Comparison of ENCODE assay signal across 24 cellular contexts in genomic region chr9:127492616-127493015, GRCh38.
"Had no signal": no experiment of that assay in that cellular context is flagged by ENCODE, and none has a peak within 500 bp of the region (broad histone marks: within the 10 kb centered on the region; RNA-seq: fewer than 3 reads in every experiment).

No MANE protein-coding gene starts in this region.

- H3K4me2 ChIP-seq: smooth muscle cell had no signal

- H3K27me3 Mint-ChIP-seq: activated B cell treated with CpG ODN at 0.5 μM for 24 hours; activated CD4-positive, alpha-beta memory T cell treated with anti-CD3 and anti-CD28 coated beads for 36 hours; activated CD4-positive, alpha-beta T cell treated with anti-CD3 and anti-CD28 coated beads for 36 hours; activated naive CD8-positive, alpha-beta T cell treated with anti-CD3 and anti-CD28 coated beads for 36 hours; stimulated activated memory B cell treated with anti-CD40 and anti-IgM and Interleukin-4, amounts not matched to agents 10 μg/mL and 1 μg/mL and 100 μg/mL, for 72 hours had no signal

- H3K27me3 ChIP-seq: foreskin keratinocyte, left lung, transverse colon, uterus had no signal

- H3K4me1 ChIP-seq: foreskin keratinocyte had no signal

- H3K9me3 Mint-ChIP-seq: activated B cell treated with CpG ODN at 0.5 μM for 24 hours; activated CD4-positive, alpha-beta memory T cell treated with anti-CD3 and anti-CD28 coated beads for 36 hours; activated naive CD8-positive, alpha-beta T cell treated with anti-CD3 and anti-CD28 coated beads for 36 hours; nephron; stimulated activated memory B cell treated with anti-CD40 and anti-IgM and Interleukin-4, amounts not matched to agents 10 μg/mL and 1 μg/mL and 100 μg/mL, for 72 hours; T-helper 1 cell treated with Interleukin-12 subunit alpha and Interleukin-12 subunit beta and Interleukin-4 antibody, amounts not matched to agents 30 μg/mL and 1 μg/mL, for 36 hours had no signal

- H3K4me3 ChIP-seq: left lung, smooth muscle cell, transverse colon, uterus had no signal

- H3K4me3 Mint-ChIP-seq: activated B cell treated with CpG ODN at 0.5 μM for 24 hours; activated CD4-positive, alpha-beta memory T cell treated with anti-CD3 and anti-CD28 coated beads for 36 hours; activated CD4-positive, alpha-beta T cell treated with anti-CD3 and anti-CD28 coated beads for 36 hours; activated naive CD8-positive, alpha-beta T cell treated with anti-CD3 and anti-CD28 coated beads for 36 hours; nephron; stimulated activated memory B cell treated with anti-CD40 and anti-IgM and Interleukin-4, amounts not matched to agents 10 μg/mL and 1 μg/mL and 100 μg/mL, for 72 hours; T-helper 1 cell treated with Interleukin-12 subunit alpha and Interleukin-12 subunit beta and Interleukin-4 antibody, amounts not matched to agents 30 μg/mL and 1 μg/mL, for 36 hours had no signal

- H3K36me3 ChIP-seq: uterus had no signal

- H3K4me1 Mint-ChIP-seq: activated B cell treated with CpG ODN at 0.5 μM for 24 hours; activated CD4-positive, alpha-beta T cell treated with anti-CD3 and anti-CD28 coated beads for 36 hours; activated naive CD8-positive, alpha-beta T cell treated with anti-CD3 and anti-CD28 coated beads for 36 hours; nephron; stimulated activated memory B cell treated with anti-CD40 and anti-IgM and Interleukin-4, amounts not matched to agents 10 μg/mL and 1 μg/mL and 100 μg/mL, for 72 hours had no signal

- ATAC-seq: activated CD4-positive, alpha-beta T cell treated with anti-CD3 and anti-CD28 coated beads for 36 hours; foreskin keratinocyte; left lung; sciatic nerve; stimulated activated memory B cell treated with anti-CD40 and anti-IgM and Interleukin-4, amounts not matched to agents 10 μg/mL and 1 μg/mL and 100 μg/mL, for 72 hours had no signal

- H3K27ac ChIP-seq: foreskin keratinocyte, left lung, transverse colon, uterus had no signal

- H3K9me3 ChIP-seq: left lung, transverse colon, uterus had no signal

- DNase-seq: activated B cell treated with CpG ODN at 0.5 μM for 24 hours; activated CD4-positive, alpha-beta memory T cell treated with anti-CD3 and anti-CD28 coated beads for 36 hours; activated CD4-positive, alpha-beta T cell treated with anti-CD3 and anti-CD28 coated beads for 36 hours; activated naive CD4-positive, alpha-beta T cell treated with Interleukin-2 at 50 U/mL for 16 hours; activated naive CD8-positive, alpha-beta T cell treated with anti-CD3 and anti-CD28 coated beads for 36 hours; activated T-cell treated with anti-CD3 and anti-CD28 coated beads, Interleukin-2, amount 50 U/mL, for 48 hours; cerebellar nuclear complex; cortex of kidney; effector CD4-positive, alpha-beta T cell; erythroblast; foreskin keratinocyte; hippocampal formation; kidney glomerular epithelial cell; left lung; midbrain; occipital lobe; stimulated activated CD4-positive, alpha-beta T cell treated with anti-CD3 and anti-CD28 coated beads, Interleukin-15, amount 100 ng/mL, for 24 hours; transverse colon; uterus had no signal

- H3K27ac Mint-ChIP-seq: activated B cell treated with CpG ODN at 0.5 μM for 24 hours; activated CD4-positive, alpha-beta memory T cell treated with anti-CD3 and anti-CD28 coated beads for 36 hours; activated CD4-positive, alpha-beta T cell treated with anti-CD3 and anti-CD28 coated beads for 36 hours; activated naive CD8-positive, alpha-beta T cell treated with anti-CD3 and anti-CD28 coated beads for 36 hours; nephron; stimulated activated memory B cell treated with anti-CD40 and anti-IgM and Interleukin-4, amounts not matched to agents 10 μg/mL and 1 μg/mL and 100 μg/mL, for 72 hours; T-helper 1 cell treated with Interleukin-12 subunit alpha and Interleukin-12 subunit beta and Interleukin-4 antibody, amounts not matched to agents 30 μg/mL and 1 μg/mL, for 36 hours had no signal
